2 cellular contexts compared by ENCODE assay signal in the genomic region with DNA sequence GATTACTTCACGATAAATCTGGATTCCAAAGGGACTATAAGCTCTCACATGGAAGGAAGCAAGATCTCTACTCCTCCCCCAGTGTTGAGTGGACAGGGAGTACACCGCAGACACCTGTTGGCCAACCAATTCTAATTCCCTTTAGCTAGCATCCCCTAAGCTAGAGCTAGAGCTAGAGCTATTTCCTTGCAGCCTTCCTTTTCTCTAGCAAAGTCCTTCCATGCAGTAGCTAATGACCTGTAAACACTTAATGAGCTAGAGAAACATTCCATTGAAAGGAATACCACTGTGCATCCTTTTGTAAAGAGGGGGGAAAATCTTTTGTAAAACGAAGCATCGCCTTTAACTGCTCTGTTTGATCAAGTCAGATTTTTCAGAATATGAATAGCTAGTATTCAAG.
TF ChIP-seq lines count a peak whose summit lies in the region.

No MANE protein-coding gene starts in this region.

TF ChIP-seq in HEK293, 187 proteins besides CTCF, POLR2A, EP300 and RAD21 (continued from another document):
- TF ChIP-seq, protein P1, sequence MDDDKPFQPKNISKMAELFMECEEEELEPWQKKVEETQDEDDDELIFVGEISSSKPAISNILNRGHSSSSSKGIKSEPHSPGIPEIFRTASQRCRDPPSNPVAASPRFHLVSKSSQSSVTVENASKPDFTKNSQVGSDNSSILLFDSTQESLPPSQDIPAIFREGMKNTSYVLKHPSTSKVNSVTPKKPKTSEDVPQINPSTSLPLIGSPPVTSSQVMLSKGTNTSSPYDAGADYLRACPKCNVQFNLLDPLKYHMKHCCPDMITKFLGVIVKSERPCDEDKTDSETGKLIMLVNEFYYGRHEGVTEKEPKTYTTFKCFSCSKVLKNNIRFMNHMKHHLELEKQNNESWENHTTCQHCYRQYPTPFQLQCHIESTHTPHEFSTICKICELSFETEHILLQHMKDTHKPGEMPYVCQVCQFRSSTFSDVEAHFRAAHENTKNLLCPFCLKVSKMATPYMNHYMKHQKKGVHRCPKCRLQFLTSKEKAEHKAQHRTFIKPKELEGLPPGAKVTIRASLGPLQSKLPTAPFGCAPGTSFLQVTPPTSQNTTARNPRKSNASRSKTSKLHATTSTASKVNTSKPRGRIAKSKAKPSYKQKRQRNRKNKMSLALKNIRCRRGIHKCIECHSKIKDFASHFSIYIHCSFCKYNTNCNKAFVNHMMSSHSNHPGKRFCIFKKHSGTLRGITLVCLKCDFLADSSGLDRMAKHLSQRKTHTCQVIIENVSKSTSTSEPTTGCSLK (tag by site-specific recombination; IDR thresholded peaks at IDR 0.05), result no peak
- no peak for TF ChIP-seq ZFP41 (tag by site-specific recombination; IDR thresholded peaks at IDR 0.05; ENCODE audit: borderline replicate concordance)
- TF ChIP-seq, protein P2, sequence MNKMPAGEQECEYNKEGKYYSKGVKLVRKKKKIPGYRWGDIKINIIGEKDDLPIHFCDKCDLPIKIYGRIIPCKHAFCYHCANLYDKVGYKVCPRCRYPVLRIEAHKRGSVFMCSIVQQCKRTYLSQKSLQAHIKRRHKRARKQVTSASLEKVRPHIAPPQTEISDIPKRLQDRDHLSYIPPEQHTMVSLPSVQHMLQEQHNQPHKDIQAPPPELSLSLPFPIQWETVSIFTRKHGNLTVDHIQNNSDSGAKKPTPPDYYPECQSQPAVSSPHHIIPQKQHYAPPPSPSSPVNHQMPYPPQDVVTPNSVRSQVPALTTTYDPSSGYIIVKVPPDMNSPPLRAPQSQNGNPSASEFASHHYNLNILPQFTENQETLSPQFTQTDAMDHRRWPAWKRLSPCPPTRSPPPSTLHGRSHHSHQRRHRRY (tag by site-specific recombination; IDR thresholded peaks at IDR 0.05), result no peak

TF ChIP-seq in WTC11, 78 proteins besides CTCF, POLR2A, EP300 and RAD21 (continued from another document):
- TF ChIP-seq, protein P3, sequence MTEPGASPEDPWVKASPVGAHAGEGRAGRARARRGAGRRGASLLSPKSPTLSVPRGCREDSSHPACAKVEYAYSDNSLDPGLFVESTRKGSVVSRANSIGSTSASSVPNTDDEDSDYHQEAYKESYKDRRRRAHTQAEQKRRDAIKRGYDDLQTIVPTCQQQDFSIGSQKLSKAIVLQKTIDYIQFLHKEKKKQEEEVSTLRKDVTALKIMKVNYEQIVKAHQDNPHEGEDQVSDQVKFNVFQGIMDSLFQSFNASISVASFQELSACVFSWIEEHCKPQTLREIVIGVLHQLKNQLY (CRISPR knock-in tag; IDR thresholded peaks at IDR 0.05), result no peak
- TF ChIP-seq, protein P4, sequence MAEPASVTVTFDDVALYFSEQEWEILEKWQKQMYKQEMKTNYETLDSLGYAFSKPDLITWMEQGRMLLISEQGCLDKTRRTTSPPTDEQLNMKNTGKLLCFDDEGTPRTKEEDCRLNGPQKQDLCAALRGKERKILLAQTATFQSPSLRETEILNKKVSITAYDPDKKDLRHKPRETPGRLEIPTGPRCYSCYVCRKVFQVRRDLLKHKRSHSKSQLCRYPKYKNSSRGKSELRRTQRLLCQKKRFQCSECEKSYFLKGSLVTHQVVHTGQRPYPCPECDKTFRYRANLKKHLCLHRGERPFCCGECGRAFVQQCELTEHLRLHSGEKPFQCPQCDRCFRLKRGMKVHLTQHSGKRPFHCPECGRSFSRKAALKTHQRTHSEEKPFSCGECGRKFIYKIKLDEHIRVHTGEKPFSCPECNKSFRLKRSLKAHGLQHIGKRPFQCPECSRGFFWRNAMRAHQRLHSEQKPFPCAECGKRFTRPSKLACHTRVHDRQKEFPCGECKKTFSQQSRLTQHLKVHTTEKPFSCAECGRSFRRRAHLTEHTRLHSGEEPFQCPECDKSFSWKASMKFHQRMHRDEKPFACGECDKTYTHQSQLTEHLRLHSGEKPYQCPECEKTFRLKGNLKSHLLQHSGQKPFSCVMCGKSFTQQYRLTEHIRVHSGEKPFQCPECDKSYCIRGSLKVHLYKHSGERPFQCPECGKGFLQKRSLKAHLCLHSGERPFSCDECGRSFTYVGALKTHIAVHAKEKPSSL (CRISPR knock-in tag; conservative IDR thresholded peaks at IDR 0.05), result no peak
- TF ChIP-seq NFYB (CRISPR knock-in tag; conservative IDR thresholded peaks at IDR 0.05; ENCODE audit: low read depth) (no peak), RORB (CRISPR knock-in tag; IDR thresholded peaks at IDR 0.05) (no peak), ZNF263 (CRISPR knock-in tag; IDR thresholded peaks at IDR 0.05; ENCODE audit: low read depth) (no peak), FOXP1 (CRISPR knock-in tag; IDR thresholded peaks at IDR 0.05; ENCODE audit: borderline replicate concordance) (no peak), TP53 (CRISPR knock-in tag; IDR thresholded peaks at IDR 0.05) (no peak), SP1 (CRISPR knock-in tag; conservative IDR thresholded peaks at IDR 0.05) (no peak), ZBTB21 (CRISPR knock-in tag; IDR thresholded peaks at IDR 0.05; ENCODE audit: borderline replicate concordance) (no peak)
- TF ChIP-seq, protein P5, sequence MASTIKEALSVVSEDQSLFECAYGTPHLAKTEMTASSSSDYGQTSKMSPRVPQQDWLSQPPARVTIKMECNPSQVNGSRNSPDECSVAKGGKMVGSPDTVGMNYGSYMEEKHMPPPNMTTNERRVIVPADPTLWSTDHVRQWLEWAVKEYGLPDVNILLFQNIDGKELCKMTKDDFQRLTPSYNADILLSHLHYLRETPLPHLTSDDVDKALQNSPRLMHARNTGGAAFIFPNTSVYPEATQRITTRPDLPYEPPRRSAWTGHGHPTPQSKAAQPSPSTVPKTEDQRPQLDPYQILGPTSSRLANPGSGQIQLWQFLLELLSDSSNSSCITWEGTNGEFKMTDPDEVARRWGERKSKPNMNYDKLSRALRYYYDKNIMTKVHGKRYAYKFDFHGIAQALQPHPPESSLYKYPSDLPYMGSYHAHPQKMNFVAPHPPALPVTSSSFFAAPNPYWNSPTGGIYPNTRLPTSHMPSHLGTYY (CRISPR knock-in tag; IDR thresholded peaks at IDR 0.05), result no peak
- TF ChIP-seq, protein P6, sequence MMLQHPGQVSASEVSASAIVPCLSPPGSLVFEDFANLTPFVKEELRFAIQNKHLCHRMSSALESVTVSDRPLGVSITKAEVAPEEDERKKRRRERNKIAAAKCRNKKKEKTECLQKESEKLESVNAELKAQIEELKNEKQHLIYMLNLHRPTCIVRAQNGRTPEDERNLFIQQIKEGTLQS (CRISPR knock-in tag; conservative IDR thresholded peaks at IDR 0.05), result no peak
